Comparison of ENCODE assay signal across 12 cellular contexts in the genomic region with DNA sequence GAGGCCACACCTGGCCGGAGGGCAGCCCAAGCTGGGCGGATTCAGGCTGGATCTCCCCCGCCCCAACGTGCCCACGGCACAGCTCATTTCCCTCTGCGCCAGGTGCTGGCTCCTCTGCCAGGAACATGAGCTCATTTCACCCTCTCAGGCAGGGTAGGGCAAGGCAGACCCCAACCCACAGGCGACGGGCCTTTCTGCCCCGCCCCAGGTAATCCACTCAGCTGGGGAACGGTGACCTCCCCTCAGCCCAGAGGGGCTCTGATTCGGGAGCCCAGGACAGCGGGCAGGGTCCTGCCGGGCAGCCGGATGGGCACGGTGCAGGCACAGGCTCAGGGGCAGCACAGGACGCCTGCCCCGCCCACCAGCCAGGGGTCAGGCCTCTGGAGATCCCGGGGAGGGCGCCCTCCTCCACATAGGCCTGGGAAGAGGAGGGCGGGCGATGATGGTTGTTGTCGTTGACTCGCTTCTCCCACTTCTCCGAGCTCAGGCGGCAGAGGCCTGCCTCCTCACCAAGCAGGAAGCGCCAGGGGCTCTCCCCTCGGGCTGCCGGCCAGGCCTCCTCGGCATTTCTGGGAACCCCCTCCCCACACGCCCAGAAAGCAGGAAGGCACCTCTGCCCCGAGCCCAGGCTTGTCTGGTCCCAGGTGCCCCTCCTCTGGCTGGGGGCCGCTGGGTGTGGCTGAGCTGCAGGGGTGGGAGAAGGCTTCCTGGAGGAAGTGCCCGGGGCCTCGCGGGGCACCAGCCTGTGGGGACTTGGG. TPM values are rescaled to one million over a fixed set of nuclear protein-coding genes. Genes with fewer than 3 reads are reported as not detected.
DNase-seq lines count a peak whose midpoint lies in the region; ATAC-seq, FAIRE-seq and TF ChIP-seq lines count a peak whose summit lies in the region.
"Had no signal": no experiment of that assay in that cellular context is flagged by ENCODE, and none has a peak within 500 bp of the region (broad histone marks: within the 10 kb centered on the region; RNA-seq: fewer than 3 reads in every experiment).

No MANE protein-coding gene starts in this region.

- H3K4me3 Mint-ChIP-seq in CD8-positive, alpha-beta T cell, result no peak overlapping the region

- H3K27me3 ChIP-seq in RWPE2 (ENCODE audit: insufficient read depth, poor library complexity, severe bottlenecking), result no peaks in the 10 kb centered on the region
- H3K27me3 ChIP-seq in H1 (replicated peaks in 1 of 4; ENCODE audit: control insufficient read depth in 3 of 4, extremely low read depth in 1 of 4, insufficient read depth in 3 of 4, low read length in 3 of 4), result peaks cover 0 to 4% (median 0%) of the 10 kb centered on the region in 4 experiments; a peak in 2 of 7 replicates
- no peaks in the 10 kb centered on the region for H3K27me3 ChIP-seq in CD8-positive, alpha-beta T cell (ENCODE audit: insufficient read depth, low read length)

- no peaks in the 10 kb centered on the region for H3K79me2 ChIP-seq in H1 (ENCODE audit: control insufficient read depth in 1 of 2, insufficient read depth in 2 of 2, low read length in 2 of 2)

- H3K4ac ChIP-seq in H1 (replicated peaks; ENCODE audit: insufficient read length, low read depth, low read length), result no peak overlapping the region

- H3K9me3 ChIP-seq in RWPE2 (ENCODE audit: severe bottlenecking) (no peaks in the 10 kb centered on the region), H1 (ENCODE audit: insufficient read depth in 2 of 2, low read depth in 1 of 2, low read length in 1 of 2) (no peaks in the 10 kb centered on the region)
- H3K9me3 ChIP-seq in CD8-positive, alpha-beta T cell (ENCODE audit: low read length), result no peaks in the 10 kb centered on the region

- POLR2A ChIA-PET in H1 (lab: Charles Lee; ENCODE audit: partially characterized antibody), result interaction anchor here (0.7 to 2.5 kb wide), 13 partner anchors 8 to 54 kb away, joined by 3 to 8 read pairs (median 4); no protein-coding TSS in a partner anchor
- POLR2A ChIA-PET in CD8-positive, alpha-beta T cell (lab: Charles Lee), result no interaction called here

- H2AFZ ChIP-seq in H1 (ENCODE audit: low read length), result no peak overlapping the region

- no peaks in the 10 kb centered on the region for H3K36me3 ChIP-seq in RWPE2 (ENCODE audit: low read depth)
- H3K36me3 ChIP-seq in H1 (ENCODE audit: control insufficient read depth in 2 of 4, insufficient read depth in 4 of 4, low read length in 3 of 4), result no peaks in the 10 kb centered on the region
- H3K36me3 ChIP-seq in CD8-positive, alpha-beta T cell (ENCODE audit: insufficient read depth, low read length), result no peaks in the 10 kb centered on the region
- H3K36me3 ChIP-seq: WERI-Rb-1 had no signal

- no peak overlapping the region; the same call in 1 of the 2 replicates for H3K18ac ChIP-seq in H1 (ENCODE audit: extremely low read depth, low read length)

- H2BK120ac ChIP-seq in H1 (replicated peaks; ENCODE audit: low read depth, low read length), result no peak overlapping the region

- H3K4me1 ChIP-seq in RWPE2 (ENCODE audit: insufficient read depth, poor library complexity, severe bottlenecking) (peaks cover 14% of the 10 kb centered on the region), H1 (replicated peaks in 1 of 4; ENCODE audit: control insufficient read depth in 3 of 4, insufficient read depth in 4 of 4, low read length in 3 of 4) (peaks cover 0 to 14% (median 7%) of the 10 kb centered on the region in 4 experiments; a peak in 5 of 7 replicates)
- H3K4me1 ChIP-seq in CD8-positive, alpha-beta T cell (ENCODE audit: insufficient read depth, low read length), result peaks cover 11% of the 10 kb centered on the region

- intact Hi-C loops in CD8-positive, alpha-beta T cell (cut with DNase I, micrococcal nuclease), result no loop called here

- no peak for TF ChIP-seq EP300 in H1 (IDR thresholded peaks at IDR 0.05; ENCODE audit: borderline replicate concordance in 1 of 2, low read depth in 2 of 2, low read length in 2 of 2)

- H3K4me3 ChIP-seq in RWPE2 (ENCODE audit: severe bottlenecking) (no peak overlapping the region), H1 (ENCODE audit: extremely low read depth in 1 of 4, insufficient read depth in 2 of 4, low read depth in 3 of 4, low read length in 4 of 4) (no peak overlapping the region)
- no peak overlapping the region for H3K4me3 ChIP-seq in CD8-positive, alpha-beta T cell (ENCODE audit: low read depth, low read length)

- H4K91ac ChIP-seq in H1 (replicated peaks; ENCODE audit: insufficient read length, low read length), result peak overlapping the region; percentile 22

- 72% methylated on average over 22 of the region's 35 CpGs; no CpG with 5 or more reads in 1 of the 2 experiments for WGBS in H1 (ENCODE audit: extremely low coverage in 1 of 2, insufficient coverage in 1 of 2, insufficient read length in 1 of 2, insufficient replicate concordance in 2 of 2, low coverage in 1 of 2, low lambda C conversion rate in 2 of 2, missing lambda C conversion rate in 1 of 2), 2 experiments

- no peak for TF ChIP-seq CTCF in RWPE2 (IDR thresholded peaks at IDR 0.05; ENCODE audit: poor library complexity, severe bottlenecking)
- no peak for TF ChIP-seq CTCF in H1 (IDR thresholded peaks at IDR 0.05; ENCODE audit: control extremely low read depth in 1 of 3, insufficient read depth in 1 of 3, low read depth in 1 of 3, low read length in 3 of 3)
- TF ChIP-seq CTCF in CD8-positive, alpha-beta T cell (IDR thresholded peaks at IDR 0.05), result no peak

- H3K36me3 Mint-ChIP-seq in CD8-positive, alpha-beta T cell, result no peaks in the 10 kb centered on the region

- H3K27me3 Mint-ChIP-seq in CD8-positive, alpha-beta T cell (ENCODE audit: low read depth), result peaks cover 3% of the 10 kb centered on the region

- no peak for TF ChIP-seq POLR2A in H1 (IDR thresholded peaks at IDR 0.05; ENCODE audit: control extremely low read depth in 1 of 2, low read depth in 2 of 2, low read length in 2 of 2)

- peak in 1 of 2 experiments; percentile 18; a peak in 1 of 4 replicates for TF ChIP-seq RAD21 in H1 (IDR thresholded peaks at IDR 0.05 in 1 of 2, conservative IDR thresholded peaks at IDR 0.05 in 1 of 2; ENCODE audit: low read depth in 2 of 2, low read length in 2 of 2)

- no peak overlapping the region; the same call in 1 of the 2 replicates for H4K8ac ChIP-seq in H1 (ENCODE audit: extremely low read depth, insufficient read depth, low read length)

- H2BK5ac ChIP-seq in H1 (ENCODE audit: low read depth, low read length), result peak overlapping the region; percentile 44; the same call in 1 of the 2 replicates

- ATAC-seq in activated CD4-positive, CD25-positive, alpha-beta regulatory T cell treated with anti-CD3 and anti-CD28 coated beads, Interleukin-2, amount 50 U/mL, for 24 hours, result peak; percentile 9 to 14
- peak; percentile 50 for ATAC-seq in RWPE2 (ENCODE audit: low read depth)
- ATAC-seq in CD8-positive, alpha-beta T cell, result no peak
- no peak for ATAC-seq in HG03457 (IDR thresholded peaks at IDR 0.05; ENCODE audit: unreplicated experiment)

- H2AK5ac ChIP-seq in H1 (ENCODE audit: low read depth, low read length), result no peak overlapping the region

- 0 out of 2 replicates have a peak overlapping the region, but pooled peaks have one; percentile 9 for H2BK12ac ChIP-seq in H1 (ENCODE audit: low read depth, low read length)

- no peak overlapping the region for H4K5ac ChIP-seq in H1 (ENCODE audit: insufficient read length, low read depth, low read length)

- H3K4me2 ChIP-seq in H1 (ENCODE audit: insufficient read depth in 1 of 2, low read depth in 2 of 2, low read length in 2 of 2), result no peak overlapping the region

- no peak overlapping the region for H2BK20ac ChIP-seq in H1 (ENCODE audit: low read length)

- no peak for FAIRE-seq in H1 (lab: Jason Lieb, UNC)

- no peaks in the 10 kb centered on the region for H3K79me1 ChIP-seq in H1 (ENCODE audit: low read depth, low read length)

- H3K23ac ChIP-seq in H1 (ENCODE audit: insufficient read length), result no peak overlapping the region

- H3K9ac ChIP-seq in H1 (replicated peaks in 1 of 4; ENCODE audit: extremely low read depth in 1 of 4, low read depth in 3 of 4, low read length in 3 of 4), result no peak overlapping the region

- no peak for DNase-seq in activated CD4-positive, CD25-positive, alpha-beta regulatory T cell (lab: John Stamatoyannopoulos, UW)
- no peak for DNase-seq in RWPE2 (ENCODE audit: low spot score)
- no peak for DNase-seq in H1 (ENCODE audit: low read depth in 1 of 2, low spot score in 2 of 2)
- DNase-seq in stimulated activated CD8-positive, alpha-beta memory T cell treated with anti-CD3 and anti-CD28 coated beads, Interleukin-15, amount 100 ng/mL, for 48 hours (ENCODE audit: low read depth in 2 of 2), result peak; percentile 18 to 30
- no peak for DNase-seq in SW480 (ENCODE audit: low spot score)
- DNase-seq in CD8-positive, alpha-beta T cell, result no peak
- DNase-seq: effector CD8-positive, alpha-beta T cell; midbrain; NCI-H187 treated with DMSO at 0.1 percent for 48 hours; WERI-Rb-1 had no signal

- H3K14ac ChIP-seq in H1 (ENCODE audit: insufficient read length), result no peak overlapping the region

- H2BK15ac ChIP-seq in H1 (ENCODE audit: low read length), result no peak overlapping the region

- H3K9me3 Mint-ChIP-seq in CD8-positive, alpha-beta T cell, result no peaks in the 10 kb centered on the region

- no peak overlapping the region for H3K56ac ChIP-seq in H1 (replicated peaks; ENCODE audit: insufficient read length, low read depth, low read length)

- no peaks in the 10 kb centered on the region for H3K23me2 ChIP-seq in H1 (ENCODE audit: low read depth, low read length)

- H3K4me1 Mint-ChIP-seq in CD8-positive, alpha-beta T cell (ENCODE audit: low read depth), result no peaks in the 10 kb centered on the region

- peak overlapping the region; percentile 72 for H3K27ac ChIP-seq in RWPE2 (ENCODE audit: poor library complexity, severe bottlenecking)
- no peak overlapping the region for H3K27ac ChIP-seq in H1 (ENCODE audit: low read depth, low read length)
- H3K27ac ChIP-seq in CD8-positive, alpha-beta T cell (ENCODE audit: low read depth, low read length), result no peak overlapping the region
- H3K27ac ChIP-seq: WERI-Rb-1 had no signal

- CTCF ChIA-PET in H1 (lab: Charles Lee; ENCODE audit: partially characterized antibody), result interaction anchor here (0.6 to 52.9 kb wide), 10 partner anchors 22 to 661 kb away, joined by 3 to 2507 read pairs (median 4); a partner anchor contains a TSS
- CTCF ChIA-PET in CD8-positive, alpha-beta T cell (lab: Charles Lee), result interaction anchor here (1.1 to 9.8 kb wide), 2 partner anchors 58 to 148 kb away, joined by 3 to 220 read pairs; no protein-coding TSS in a partner anchor

- no peak overlapping the region for H3K27ac Mint-ChIP-seq in CD8-positive, alpha-beta T cell

- H4K20me1 ChIP-seq in H1 (replicated peaks in 1 of 2; ENCODE audit: control insufficient read depth in 1 of 2, insufficient read depth in 2 of 2, low read length in 2 of 2), result no peaks in the 10 kb centered on the region

RNA-seq across cellular contexts. Expression of a gene that starts 31.1 kb away (rescaled TPM):
- total RNA-seq in H1 (2021; fragmentation: NEBNext Ultra II Directional; extraction: Animal tissue kit (Norgen Biotek cat#: 25700)), result 147 and 148 TPM in 2 replicates
- polyA plus RNA-seq in H1 (2011; rRNA removed), result 73.8 and 113 TPM in 2 replicates
- polyA plus RNA-seq in H1 (2011; cell fraction: cytosol; rRNA removed), result 93.2 TPM
- polyA plus RNA-seq in H1 (2011; cell fraction: nucleus; rRNA removed), result 159 TPM
- 127 to 150 TPM (median 147 TPM) in 4 replicates for polyA plus RNA-seq in H1 (2012, experiment 1 of 2)
- 102 TPM for polyA plus RNA-seq in H1 (2012, experiment 2 of 2)
- 103 TPM for polyA plus RNA-seq in H1 (2013, experiment 1 of 2)
- polyA plus RNA-seq in H1 (2013, experiment 2 of 2), result 92.2 TPM
- polyA minus RNA-seq in H1 (2011; rRNA and poly(A)+ RNA removed), result 22.0 and 36.9 TPM in 2 replicates
- 57.8 TPM for polyA minus RNA-seq in H1 (2011; cell fraction: cytosol; rRNA and poly(A)+ RNA removed)
- polyA minus RNA-seq in H1 (2011; cell fraction: nucleus; rRNA and poly(A)+ RNA removed), result 46.0 TPM
- 100 to 1,000 TPM; 131 to 137 TPM for total RNA-seq in CD8-positive, alpha-beta T cell

RNA-seq across cellular contexts. Expression of a gene that starts 31.3 kb away (rescaled TPM):
- total RNA-seq in H1 (2021; fragmentation: NEBNext Ultra II Directional; extraction: Animal tissue kit (Norgen Biotek cat#: 25700)), result 28.5 and 31.5 TPM in 2 replicates
- polyA plus RNA-seq in H1 (2011; rRNA removed), result 58.7 and 89.1 TPM in 2 replicates
- polyA plus RNA-seq in H1 (2011; cell fraction: cytosol; rRNA removed), result 56.3 TPM
- polyA plus RNA-seq in H1 (2011; cell fraction: nucleus; rRNA removed), result 148 TPM
- 20.4 to 36.0 TPM (median 32.1 TPM) in 4 replicates for polyA plus RNA-seq in H1 (2012, experiment 1 of 2)
- 25.8 TPM for polyA plus RNA-seq in H1 (2012, experiment 2 of 2)
- 24.7 TPM for polyA plus RNA-seq in H1 (2013, experiment 1 of 2)
- polyA plus RNA-seq in H1 (2013, experiment 2 of 2), result 26.9 TPM
- 16.4 and 19.6 TPM in 2 replicates for polyA minus RNA-seq in H1 (2011; rRNA and poly(A)+ RNA removed)
- polyA minus RNA-seq in H1 (2011; cell fraction: cytosol; rRNA and poly(A)+ RNA removed), result 25.7 TPM
- 30.7 TPM for polyA minus RNA-seq in H1 (2011; cell fraction: nucleus; rRNA and poly(A)+ RNA removed)
- 10 to 100 TPM; 14.5 to 14.8 TPM for total RNA-seq in CD8-positive, alpha-beta T cell

RNA-seq across cellular contexts. Expression of a gene that starts 40.3 kb away (rescaled TPM):
- 45.1 and 49.0 TPM in 2 replicates for total RNA-seq in H1 (2021; fragmentation: NEBNext Ultra II Directional; extraction: Animal tissue kit (Norgen Biotek cat#: 25700))
- 24.6 and 44.1 TPM in 2 replicates for polyA plus RNA-seq in H1 (2011; rRNA removed)
- 41.5 TPM for polyA plus RNA-seq in H1 (2011; cell fraction: cytosol; rRNA removed)
- 18.5 TPM for polyA plus RNA-seq in H1 (2011; cell fraction: nucleus; rRNA removed)
- polyA plus RNA-seq in H1 (2012, experiment 1 of 2), result 36.4 to 63.8 TPM (median 38.7 TPM) in 4 replicates
- 16.6 TPM for polyA plus RNA-seq in H1 (2012, experiment 2 of 2)
- polyA plus RNA-seq in H1 (2013, experiment 1 of 2), result 38.1 TPM
- 38.5 TPM for polyA plus RNA-seq in H1 (2013, experiment 2 of 2)
- polyA minus RNA-seq in H1 (2011; rRNA and poly(A)+ RNA removed), result 19.4 and 22.8 TPM in 2 replicates
- polyA minus RNA-seq in H1 (2011; cell fraction: cytosol; rRNA and poly(A)+ RNA removed), result 29.6 TPM
- 13.3 TPM for polyA minus RNA-seq in H1 (2011; cell fraction: nucleus; rRNA and poly(A)+ RNA removed)
- 10 to 100 TPM; 61.2 to 62.6 TPM for total RNA-seq in CD8-positive, alpha-beta T cell

RNA-seq across cellular contexts. Expression of a gene that starts 40.6 kb away (rescaled TPM):
- total RNA-seq in H1 (2021; fragmentation: NEBNext Ultra II Directional; extraction: Animal tissue kit (Norgen Biotek cat#: 25700)), result 19.5 TPM in 2 replicates
- polyA plus RNA-seq in H1 (2011; rRNA removed), result 9.0 and 18.6 TPM in 2 replicates
- polyA plus RNA-seq in H1 (2011; cell fraction: cytosol; rRNA removed), result 23.3 TPM
- polyA plus RNA-seq in H1 (2011; cell fraction: nucleus; rRNA removed), result 124 TPM
- polyA plus RNA-seq in H1 (2012, experiment 1 of 2), result 17.5 to 23.1 TPM (median 20.3 TPM) in 4 replicates
- 15.8 TPM for polyA plus RNA-seq in H1 (2012, experiment 2 of 2)
- polyA plus RNA-seq in H1 (2013, experiment 1 of 2), result 8.6 TPM
- 8.2 TPM for polyA plus RNA-seq in H1 (2013, experiment 2 of 2)
- 4.2 and 7.4 TPM in 2 replicates for polyA minus RNA-seq in H1 (2011; rRNA and poly(A)+ RNA removed)
- 22.6 TPM for polyA minus RNA-seq in H1 (2011; cell fraction: cytosol; rRNA and poly(A)+ RNA removed)
- polyA minus RNA-seq in H1 (2011; cell fraction: nucleus; rRNA and poly(A)+ RNA removed), result 34.9 TPM
- total RNA-seq in CD8-positive, alpha-beta T cell, result not detected

Comparison
In these comparisons a context has a peak if more than half of its experiments do, and no peak if none do; other contexts are left out.
1. ATAC-seq: peak in activated CD4-positive, CD25-positive, alpha-beta regulatory T cell treated with anti-CD3 and anti-CD28 coated beads, Interleukin-2, amount 50 U/mL, for 24 hours (2 of 2) and RWPE2 (single experiment); none in CD8-positive, alpha-beta T cell (single experiment) and HG03457 (single experiment).
2. DNase-seq: peak in stimulated activated CD8-positive, alpha-beta memory T cell treated with anti-CD3 and anti-CD28 coated beads, Interleukin-15, amount 100 ng/mL, for 48 hours (2 of 2); none in activated CD4-positive, CD25-positive, alpha-beta regulatory T cell (0 of 4), RWPE2 (single experiment), H1 (0 of 2), SW480 (single experiment) and CD8-positive, alpha-beta T cell (0 of 7).